8 cellular contexts compared by ENCODE assay signal in the genomic region with DNA sequence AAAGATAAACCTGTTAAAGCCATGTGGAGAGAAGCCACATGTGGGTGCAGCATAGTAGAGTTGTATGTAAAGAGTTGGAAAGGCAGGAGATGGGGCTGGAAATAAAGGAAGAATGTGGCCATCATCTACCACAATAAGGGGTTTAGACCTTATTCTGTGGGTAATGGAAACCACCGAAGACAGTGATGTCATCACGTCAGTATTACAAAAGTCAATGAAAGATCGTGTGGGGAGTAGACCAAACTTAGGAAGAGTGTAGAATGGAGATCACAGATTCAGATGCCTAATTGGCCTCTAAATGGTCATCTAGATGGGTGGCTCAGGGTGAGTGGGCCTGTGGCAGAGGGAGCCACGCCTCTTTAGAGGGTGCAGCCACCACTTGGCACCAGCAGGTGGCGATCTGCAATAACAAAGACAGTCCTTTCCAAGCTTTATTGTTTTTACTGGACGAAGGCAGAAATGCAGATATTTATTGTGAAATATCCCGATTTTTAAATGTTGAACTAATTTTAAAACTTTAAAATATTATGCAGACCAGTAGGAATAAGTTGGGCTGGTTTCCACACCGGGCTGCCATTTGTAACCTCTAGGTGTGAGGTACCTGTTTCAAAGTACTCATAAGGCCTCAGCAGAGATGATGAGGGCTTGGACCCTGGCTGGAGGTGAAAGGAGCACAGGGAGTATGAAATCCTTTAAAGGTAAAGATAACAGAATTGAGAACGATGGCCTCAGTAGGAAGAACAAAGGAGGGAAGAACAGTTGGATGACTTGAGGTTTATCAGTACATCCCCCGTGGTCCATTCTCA.
DNase-seq lines count a peak whose midpoint lies in the region; ATAC-seq and TF ChIP-seq lines count a peak whose summit lies in the region.

No MANE protein-coding gene starts in this region.

- no peaks in the 10 kb centered on the region for H3K9me2 ChIP-seq in PC-9 (ENCODE audit: insufficient read depth)

- no TSS peak for BruUV-seq in PC-9 (replicated peaks; lab: Mats Ljungman, UMichigan)

- H2AFZ ChIP-seq in PC-9 = no peak overlapping the region

- H3K9me3 Mint-ChIP-seq in CD4-positive, alpha-beta T cell = no peaks in the 10 kb centered on the region

- no peaks in the 10 kb centered on the region for H3K27me3 Mint-ChIP-seq in CD4-positive, alpha-beta T cell

- H3K9me3 ChIP-seq in CD4-positive, alpha-beta T cell (ENCODE audit: control insufficient read depth, low read length) = no peaks in the 10 kb centered on the region
- H3K9me3 ChIP-seq in PC-9 (ENCODE audit: insufficient read depth, low read depth) (no peaks in the 10 kb centered on the region), breast epithelium (no peaks in the 10 kb centered on the region), left lung (no peaks in the 10 kb centered on the region), testis (no peaks in the 10 kb centered on the region)

- H3K4me3 ChIP-seq in PC-9 (no peak overlapping the region), breast epithelium (no peak overlapping the region), left lung (no peak overlapping the region), testis (no peak overlapping the region)

- H3K4me1 ChIP-seq in PC-9 (replicated peaks; ENCODE audit: insufficient read depth) (peaks cover 29% of the 10 kb centered on the region), breast epithelium (peaks cover 3 to 4% of the 10 kb centered on the region in 2 donors), left lung (no peaks in the 10 kb centered on the region), testis (no peaks in the 10 kb centered on the region)

- POLR2A ChIA-PET in CD4-positive, alpha-beta T cell (lab: Charles Lee) = no interaction called here
- POLR2A ChIA-PET in PC-9 (lab: Charles Lee; ENCODE audit: unreplicated experiment) = interaction anchor here (0.6 kb wide), 1 partner anchor 16 kb away, joined by 5 read pairs; no protein-coding TSS in a partner anchor

- no peak overlapping the region for H3K27ac ChIP-seq in CD4-positive, alpha-beta T cell (ENCODE audit: low read depth, low read length)
- peak overlapping the region; percentile 56 for H3K27ac ChIP-seq in PC-9
- H3K27ac ChIP-seq in breast epithelium = peak overlapping the region; percentile 33 to 57
- H3K27ac ChIP-seq in left lung = no peak overlapping the region
- no peak overlapping the region for H3K27ac ChIP-seq in testis

- H3K4me3 Mint-ChIP-seq in CD4-positive, alpha-beta T cell = no peak overlapping the region

- no peaks in the 10 kb centered on the region for H3K79me2 ChIP-seq in PC-9 (ENCODE audit: low read depth)

- peak; percentile 34 for ATAC-seq in CD4-positive, alpha-beta T cell (ENCODE audit: poor library complexity)
- peak; percentile 70 for ATAC-seq in GM18868 (IDR thresholded peaks at IDR 0.05; ENCODE audit: unreplicated experiment)
- ATAC-seq in HG03175 (IDR thresholded peaks at IDR 0.05; ENCODE audit: unreplicated experiment) = peak; percentile 86
- peak; percentile 82 for ATAC-seq in left lung

- H4K20me1 ChIP-seq in PC-9 (ENCODE audit: insufficient read depth) = no peaks in the 10 kb centered on the region

- H3K36me3 Mint-ChIP-seq in CD4-positive, alpha-beta T cell (ENCODE audit: low read depth) = no peaks in the 10 kb centered on the region

- intact Hi-C loops in CD4-positive, alpha-beta T cell (cut with DNase I, micrococcal nuclease) = no loop called here
- intact Hi-C loops in PC-9 (cut with micrococcal nuclease; ENCODE audit: unreplicated experiment) = loop anchor here (1.0 to 5.0 kb wide), 2 partner anchors 33 to 194 kb away; no protein-coding TSS in a partner anchor
- intact Hi-C loops in breast epithelium (cut with DNase I; ENCODE audit: low total_unique reads) = no loop called here
- intact Hi-C loops in left lung (cut with DNase I) = no loop called here
- intact Hi-C loops in testis (cut with DNase I; ENCODE audit: low total_unique reads) = no loop called here

- H3K36me3 ChIP-seq in PC-9 (ENCODE audit: low read depth) = no peaks in the 10 kb centered on the region
- no peaks in the 10 kb centered on the region for H3K36me3 ChIP-seq in breast epithelium
- peaks cover 0 to 16% of the 10 kb centered on the region in 2 donors for H3K36me3 ChIP-seq in left lung
- H3K36me3 ChIP-seq in testis (ENCODE audit: low read depth, missing control alignments) = no peaks in the 10 kb centered on the region

- H3K27ac Mint-ChIP-seq in CD4-positive, alpha-beta T cell = no peak overlapping the region

- peak; percentile 49 for TF ChIP-seq CTCF in CD4-positive, alpha-beta T cell (IDR thresholded peaks at IDR 0.05)
- peak; percentile 85 for TF ChIP-seq CTCF in PC-9 (conservative IDR thresholded peaks at IDR 0.05)
- TF ChIP-seq CTCF in breast epithelium (IDR thresholded peaks at IDR 0.05) = peak; percentile 21 to 52 (median 48)
- TF ChIP-seq CTCF in left lung (IDR thresholded peaks at IDR 0.05) = peak; percentile 77 to 82
- TF ChIP-seq CTCF in testis (IDR thresholded peaks at IDR 0.05) = peak; percentile 41 to 78 (median 51)

- WGBS in testis, 2 donors = 66% methylated on average over 10 of the region's 10 CpGs

- DNase-seq in CD4-positive, alpha-beta T cell = no peak
- DNase-seq in PC-9 (peak in 1 of 2 experiments; percentile 45), breast epithelium (ENCODE audit: low spot score in 2 of 2) (no peak), left lung (no peak), testis (peak; percentile 70), hippocampal formation (lab: John Stamatoyannopoulos, UW) (no peak)

- TF ChIP-seq POLR2A in breast epithelium (IDR thresholded peaks at IDR 0.05) (no peak), testis (IDR thresholded peaks at IDR 0.05) (no peak)

- H3K4me2 ChIP-seq in PC-9 = no peak overlapping the region

- CTCF ChIA-PET in CD4-positive, alpha-beta T cell (lab: Charles Lee) = no interaction called here
- CTCF ChIA-PET in PC-9 (lab: Charles Lee) = no interaction called here

- no peaks in the 10 kb centered on the region for H3K27me3 ChIP-seq in CD4-positive, alpha-beta T cell (ENCODE audit: control insufficient read depth, insufficient read depth, low read length)
- H3K27me3 ChIP-seq in PC-9 (ENCODE audit: insufficient read depth, low read depth) (no peaks in the 10 kb centered on the region), breast epithelium (no peaks in the 10 kb centered on the region), left lung (no peaks in the 10 kb centered on the region), testis (no peaks in the 10 kb centered on the region)

- H3K4me1 Mint-ChIP-seq in CD4-positive, alpha-beta T cell (ENCODE audit: low read depth) = no peaks in the 10 kb centered on the region

- peaks cover 5% of the 10 kb centered on the region; the same call in 1 of the 2 replicates for H3F3A ChIP-seq in PC-9 (ENCODE audit: insufficient read depth, low read depth)

Comparison
In these comparisons a context has a peak if more than half of its experiments do, and no peak if none do; other contexts are left out.
1. ATAC-seq: peak in every context shown above with its lines; median percentile 86 in HG03175; 82 in left lung; 70 in GM18868; 34 in CD4-positive, alpha-beta T cell.
2. H3K27ac ChIP-seq: peak in PC-9 (single experiment) and breast epithelium (2 of 2); none in CD4-positive, alpha-beta T cell (single experiment), left lung (0 of 2) and testis (0 of 2).
3. Peak in every context shown above with its lines, with median percentiles within 50 percentile points of each other: CTCF ChIP-seq.